ENCODE assay signal across 1 cellular context in genomic region chr3:193946945-193947344, GRCh38.
TF ChIP-seq lines count a peak whose summit lies in the region.

No MANE protein-coding gene starts in this region.

TF ChIP-seq in HepG2, 621 proteins besides CTCF, POLR2A, EP300 and RAD21 (continued from another document and continues in another):
- TF ChIP-seq, protein P1, sequence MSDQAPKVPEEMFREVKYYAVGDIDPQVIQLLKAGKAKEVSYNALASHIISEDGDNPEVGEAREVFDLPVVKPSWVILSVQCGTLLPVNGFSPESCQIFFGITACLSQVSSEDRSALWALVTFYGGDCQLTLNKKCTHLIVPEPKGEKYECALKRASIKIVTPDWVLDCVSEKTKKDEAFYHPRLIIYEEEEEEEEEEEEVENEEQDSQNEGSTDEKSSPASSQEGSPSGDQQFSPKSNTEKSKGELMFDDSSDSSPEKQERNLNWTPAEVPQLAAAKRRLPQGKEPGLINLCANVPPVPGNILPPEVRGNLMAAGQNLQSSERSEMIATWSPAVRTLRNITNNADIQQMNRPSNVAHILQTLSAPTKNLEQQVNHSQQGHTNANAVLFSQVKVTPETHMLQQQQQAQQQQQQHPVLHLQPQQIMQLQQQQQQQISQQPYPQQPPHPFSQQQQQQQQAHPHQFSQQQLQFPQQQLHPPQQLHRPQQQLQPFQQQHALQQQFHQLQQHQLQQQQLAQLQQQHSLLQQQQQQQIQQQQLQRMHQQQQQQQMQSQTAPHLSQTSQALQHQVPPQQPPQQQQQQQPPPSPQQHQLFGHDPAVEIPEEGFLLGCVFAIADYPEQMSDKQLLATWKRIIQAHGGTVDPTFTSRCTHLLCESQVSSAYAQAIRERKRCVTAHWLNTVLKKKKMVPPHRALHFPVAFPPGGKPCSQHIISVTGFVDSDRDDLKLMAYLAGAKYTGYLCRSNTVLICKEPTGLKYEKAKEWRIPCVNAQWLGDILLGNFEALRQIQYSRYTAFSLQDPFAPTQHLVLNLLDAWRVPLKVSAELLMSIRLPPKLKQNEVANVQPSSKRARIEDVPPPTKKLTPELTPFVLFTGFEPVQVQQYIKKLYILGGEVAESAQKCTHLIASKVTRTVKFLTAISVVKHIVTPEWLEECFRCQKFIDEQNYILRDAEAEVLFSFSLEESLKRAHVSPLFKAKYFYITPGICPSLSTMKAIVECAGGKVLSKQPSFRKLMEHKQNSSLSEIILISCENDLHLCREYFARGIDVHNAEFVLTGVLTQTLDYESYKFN (CRISPR knock-in tag; conservative IDR thresholded peaks at IDR 0.05), result peak; percentile 32; the same call in 1 of the 2 replicates
- no peak for TF ChIP-seq PHF20 (CRISPR knock-in tag; IDR thresholded peaks at IDR 0.05)
- no peak for TF ChIP-seq NR0B2 (CRISPR knock-in tag; IDR thresholded peaks at IDR 0.05)
- no peak for TF ChIP-seq HIVEP1 (CRISPR knock-in tag; IDR thresholded peaks at IDR 0.05)
- no peak for TF ChIP-seq SOX6 (IDR thresholded peaks at IDR 0.05)
- TF ChIP-seq SOX6 (CRISPR knock-in tag; IDR thresholded peaks at IDR 0.05), result peak; percentile 86
- TF ChIP-seq NR2F2 (IDR thresholded peaks at IDR 0.05; ENCODE audit: borderline replicate concordance, low read depth), result no peak
- 0 out of 2 replicates have a peak, but pooled peaks have one; percentile 31 for TF ChIP-seq JUNB (CRISPR knock-in tag; IDR thresholded peaks at IDR 0.05; ENCODE audit: borderline replicate concordance)
- TF ChIP-seq, protein P2, sequence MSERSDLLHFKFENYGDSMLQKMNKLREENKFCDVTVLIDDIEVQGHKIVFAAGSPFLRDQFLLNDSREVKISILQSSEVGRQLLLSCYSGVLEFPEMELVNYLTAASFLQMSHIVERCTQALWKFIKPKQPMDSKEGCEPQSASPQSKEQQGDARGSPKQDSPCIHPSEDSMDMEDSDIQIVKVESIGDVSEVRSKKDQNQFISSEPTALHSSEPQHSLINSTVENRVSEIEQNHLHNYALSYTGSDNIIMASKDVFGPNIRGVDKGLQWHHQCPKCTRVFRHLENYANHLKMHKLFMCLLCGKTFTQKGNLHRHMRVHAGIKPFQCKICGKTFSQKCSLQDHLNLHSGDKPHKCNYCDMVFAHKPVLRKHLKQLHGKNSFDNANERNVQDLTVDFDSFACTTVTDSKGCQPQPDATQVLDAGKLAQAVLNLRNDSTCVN (CRISPR knock-in tag; IDR thresholded peaks at IDR 0.05; ENCODE audit: borderline replicate concordance), result no peak
- no peak for TF ChIP-seq RFX5 (IDR thresholded peaks at IDR 0.05; ENCODE audit: low read depth, low read length)
- TF ChIP-seq ZNF224 (CRISPR knock-in tag; IDR thresholded peaks at IDR 0.05), result no peak
- no peak for TF ChIP-seq JUN (CRISPR knock-in tag; IDR thresholded peaks at IDR 0.05)
- TF ChIP-seq ZNF792 (CRISPR knock-in tag; IDR thresholded peaks at IDR 0.05), result no peak
- TF ChIP-seq SOX5 (CRISPR knock-in tag; IDR thresholded peaks at IDR 0.05; ENCODE audit: borderline replicate concordance), result peak; percentile 99
- TF ChIP-seq ATF3 (CRISPR knock-in tag; IDR thresholded peaks at IDR 0.05), result no peak
- TF ChIP-seq FOXP1 (IDR thresholded peaks at IDR 0.05), result no peak
- 0 out of 2 replicates have a peak, but pooled peaks have one; percentile 23 for TF ChIP-seq FOXP1 (CRISPR knock-in tag; IDR thresholded peaks at IDR 0.05)
- TF ChIP-seq SOX13 (IDR thresholded peaks at IDR 0.05), result peak; percentile 80
- peak in 1 of 2 experiments; percentile 96; a peak in 2 of 4 replicates for TF ChIP-seq SOX13 (CRISPR knock-in tag; conservative IDR thresholded peaks at IDR 0.05 in 1 of 2, IDR thresholded peaks at IDR 0.05 in 1 of 2)
- no peak for TF ChIP-seq GLI4 (CRISPR knock-in tag; IDR thresholded peaks at IDR 0.05; ENCODE audit: borderline replicate concordance)
- TF ChIP-seq SIX4 (CRISPR knock-in tag; IDR thresholded peaks at IDR 0.05), result peak; percentile 90
- TF ChIP-seq, protein P3, sequence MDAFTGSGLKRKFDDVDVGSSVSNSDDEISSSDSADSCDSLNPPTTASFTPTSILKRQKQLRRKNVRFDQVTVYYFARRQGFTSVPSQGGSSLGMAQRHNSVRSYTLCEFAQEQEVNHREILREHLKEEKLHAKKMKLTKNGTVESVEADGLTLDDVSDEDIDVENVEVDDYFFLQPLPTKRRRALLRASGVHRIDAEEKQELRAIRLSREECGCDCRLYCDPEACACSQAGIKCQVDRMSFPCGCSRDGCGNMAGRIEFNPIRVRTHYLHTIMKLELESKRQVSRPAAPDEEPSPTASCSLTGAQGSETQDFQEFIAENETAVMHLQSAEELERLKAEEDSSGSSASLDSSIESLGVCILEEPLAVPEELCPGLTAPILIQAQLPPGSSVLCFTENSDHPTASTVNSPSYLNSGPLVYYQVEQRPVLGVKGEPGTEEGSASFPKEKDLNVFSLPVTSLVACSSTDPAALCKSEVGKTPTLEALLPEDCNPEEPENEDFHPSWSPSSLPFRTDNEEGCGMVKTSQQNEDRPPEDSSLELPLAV (CRISPR knock-in tag; conservative IDR thresholded peaks at IDR 0.05; ENCODE audit: low read depth), result no peak
- no peak for TF ChIP-seq GABPB1 (CRISPR knock-in tag; IDR thresholded peaks at IDR 0.05)
- no peak for TF ChIP-seq ZNF225 (CRISPR knock-in tag; IDR thresholded peaks at IDR 0.05)
- no peak for TF ChIP-seq ZNF670 (CRISPR knock-in tag; IDR thresholded peaks at IDR 0.05; ENCODE audit: borderline replicate concordance)
- no peak for TF ChIP-seq TAF1 (CRISPR knock-in tag; IDR thresholded peaks at IDR 0.05)
- no peak for TF ChIP-seq MAFK (conservative IDR thresholded peaks at IDR 0.05 in 1 of 2, IDR thresholded peaks at IDR 0.05 in 1 of 2; ENCODE audit: low read length in 2 of 2)
- TF ChIP-seq, protein P4, sequence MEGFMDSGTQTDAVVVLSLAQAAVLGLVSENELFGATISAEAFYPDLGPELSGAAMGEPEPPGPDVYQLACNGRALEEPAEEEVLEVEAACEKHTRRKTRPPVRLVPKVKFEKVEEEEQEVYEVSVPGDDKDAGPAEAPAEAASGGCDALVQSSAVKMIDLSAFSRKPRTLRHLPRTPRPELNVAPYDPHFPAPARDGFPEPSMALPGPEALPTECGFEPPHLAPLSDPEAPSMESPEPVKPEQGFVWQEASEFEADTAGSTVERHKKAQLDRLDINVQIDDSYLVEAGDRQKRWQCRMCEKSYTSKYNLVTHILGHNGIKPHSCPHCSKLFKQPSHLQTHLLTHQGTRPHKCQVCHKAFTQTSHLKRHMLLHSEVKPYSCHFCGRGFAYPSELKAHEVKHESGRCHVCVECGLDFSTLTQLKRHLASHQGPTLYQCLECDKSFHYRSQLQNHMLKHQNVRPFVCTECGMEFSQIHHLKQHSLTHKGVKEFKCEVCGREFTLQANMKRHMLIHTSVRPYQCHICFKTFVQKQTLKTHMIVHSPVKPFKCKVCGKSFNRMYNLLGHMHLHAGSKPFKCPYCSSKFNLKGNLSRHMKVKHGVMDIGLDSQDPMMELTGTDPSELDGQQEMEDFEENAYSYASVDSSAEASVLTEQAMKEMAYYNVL (CRISPR knock-in tag; IDR thresholded peaks at IDR 0.05; ENCODE audit: borderline replicate concordance), result 0 out of 2 replicates have a peak, but pooled peaks have one; percentile 43
- TF ChIP-seq, protein P5, sequence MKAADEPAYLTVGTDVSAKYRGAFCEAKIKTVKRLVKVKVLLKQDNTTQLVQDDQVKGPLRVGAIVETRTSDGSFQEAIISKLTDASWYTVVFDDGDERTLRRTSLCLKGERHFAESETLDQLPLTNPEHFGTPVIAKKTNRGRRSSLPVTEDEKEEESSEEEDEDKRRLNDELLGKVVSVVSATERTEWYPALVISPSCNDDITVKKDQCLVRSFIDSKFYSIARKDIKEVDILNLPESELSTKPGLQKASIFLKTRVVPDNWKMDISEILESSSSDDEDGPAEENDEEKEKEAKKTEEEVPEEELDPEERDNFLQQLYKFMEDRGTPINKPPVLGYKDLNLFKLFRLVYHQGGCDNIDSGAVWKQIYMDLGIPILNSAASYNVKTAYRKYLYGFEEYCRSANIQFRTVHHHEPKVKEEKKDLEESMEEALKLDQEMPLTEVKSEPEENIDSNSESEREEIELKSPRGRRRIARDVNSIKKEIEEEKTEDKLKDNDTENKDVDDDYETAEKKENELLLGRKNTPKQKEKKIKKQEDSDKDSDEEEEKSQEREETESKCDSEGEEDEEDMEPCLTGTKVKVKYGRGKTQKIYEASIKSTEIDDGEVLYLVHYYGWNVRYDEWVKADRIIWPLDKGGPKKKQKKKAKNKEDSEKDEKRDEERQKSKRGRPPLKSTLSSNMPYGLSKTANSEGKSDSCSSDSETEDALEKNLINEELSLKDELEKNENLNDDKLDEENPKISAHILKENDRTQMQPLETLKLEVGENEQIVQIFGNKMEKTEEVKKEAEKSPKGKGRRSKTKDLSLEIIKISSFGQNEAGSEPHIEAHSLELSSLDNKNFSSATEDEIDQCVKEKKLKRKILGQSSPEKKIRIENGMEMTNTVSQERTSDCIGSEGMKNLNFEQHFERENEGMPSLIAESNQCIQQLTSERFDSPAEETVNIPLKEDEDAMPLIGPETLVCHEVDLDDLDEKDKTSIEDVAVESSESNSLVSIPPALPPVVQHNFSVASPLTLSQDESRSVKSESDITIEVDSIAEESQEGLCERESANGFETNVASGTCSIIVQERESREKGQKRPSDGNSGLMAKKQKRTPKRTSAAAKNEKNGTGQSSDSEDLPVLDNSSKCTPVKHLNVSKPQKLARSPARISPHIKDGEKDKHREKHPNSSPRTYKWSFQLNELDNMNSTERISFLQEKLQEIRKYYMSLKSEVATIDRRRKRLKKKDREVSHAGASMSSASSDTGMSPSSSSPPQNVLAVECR (CRISPR knock-in tag; IDR thresholded peaks at IDR 0.05; ENCODE audit: borderline replicate concordance), result no peak
- TF ChIP-seq ZNF143 (CRISPR knock-in tag; IDR thresholded peaks at IDR 0.05), result no peak
- TF ChIP-seq NFKB2 (CRISPR knock-in tag; IDR thresholded peaks at IDR 0.05; ENCODE audit: borderline replicate concordance), result no peak
- TF ChIP-seq ZEB1 (IDR thresholded peaks at IDR 0.05; ENCODE audit: insufficient replicate concordance, low read depth), result peak; percentile 37
- TF ChIP-seq FLYWCH1 (CRISPR knock-in tag; IDR thresholded peaks at IDR 0.05), result no peak
- no peak for TF ChIP-seq ZNF562 (CRISPR knock-in tag; IDR thresholded peaks at IDR 0.05; ENCODE audit: borderline replicate concordance)
- TF ChIP-seq ISX (CRISPR knock-in tag; conservative IDR thresholded peaks at IDR 0.05), result no peak
- TF ChIP-seq ZBTB7A (CRISPR knock-in tag; IDR thresholded peaks at IDR 0.05), result no peak
- peak; percentile 58; the same call in 1 of the 2 replicates for TF ChIP-seq ELF3 (CRISPR knock-in tag; IDR thresholded peaks at IDR 0.05)
- TF ChIP-seq ZBTB20 (CRISPR knock-in tag; IDR thresholded peaks at IDR 0.05; ENCODE audit: borderline replicate concordance, low read depth), result no peak
- TF ChIP-seq KMT2B (CRISPR knock-in tag; IDR thresholded peaks at IDR 0.05), result no peak
- no peak for TF ChIP-seq ZFP91 (CRISPR knock-in tag; IDR thresholded peaks at IDR 0.05; ENCODE audit: borderline replicate concordance)
- TF ChIP-seq NCOA1 (CRISPR knock-in tag; IDR thresholded peaks at IDR 0.05), result no peak
- no peak for TF ChIP-seq CEBPG (CRISPR knock-in tag; IDR thresholded peaks at IDR 0.05)
- TF ChIP-seq NRL (CRISPR knock-in tag; IDR thresholded peaks at IDR 0.05; ENCODE audit: borderline replicate concordance), result no peak
- TF ChIP-seq ZNF841 (CRISPR knock-in tag; IDR thresholded peaks at IDR 0.05; ENCODE audit: borderline replicate concordance), result no peak
- TF ChIP-seq ZBTB43 (CRISPR knock-in tag; conservative IDR thresholded peaks at IDR 0.05), result no peak
- 0 out of 2 replicates have a peak, but pooled peaks have one; percentile 9 for TF ChIP-seq HDAC2 (CRISPR knock-in tag; IDR thresholded peaks at IDR 0.05)
- TF ChIP-seq TCF7 (IDR thresholded peaks at IDR 0.05; ENCODE audit: low read depth), result peak; percentile 60
- peak; percentile 86 for TF ChIP-seq FOSL2 (CRISPR knock-in tag; IDR thresholded peaks at IDR 0.05)
- TF ChIP-seq ZNF343 (CRISPR knock-in tag; IDR thresholded peaks at IDR 0.05), result no peak
- TF ChIP-seq ZMYM3 (CRISPR knock-in tag; IDR thresholded peaks at IDR 0.05), result no peak
- TF ChIP-seq MIXL1 (CRISPR knock-in tag; IDR thresholded peaks at IDR 0.05), result no peak
- TF ChIP-seq ZNF17 (CRISPR knock-in tag; IDR thresholded peaks at IDR 0.05), result no peak
- TF ChIP-seq SMC3 (IDR thresholded peaks at IDR 0.05; ENCODE audit: low read length), result no peak
- TF ChIP-seq ZNF12 (CRISPR knock-in tag; IDR thresholded peaks at IDR 0.05), result 0 out of 2 replicates have a peak, but pooled peaks have one; percentile 34
- 0 out of 2 replicates have a peak, but pooled peaks have one; percentile 20 for TF ChIP-seq KAT8 (CRISPR knock-in tag; IDR thresholded peaks at IDR 0.05)
